9 cellular contexts compared by ENCODE assay signal in genomic region chr16:12458591-12459400, GRCh38.
DNase-seq lines count a peak whose midpoint lies in the region; ATAC-seq and TF ChIP-seq lines count a peak whose summit lies in the region.
"Had no signal": no experiment of that assay in that cellular context is flagged by ENCODE, and none has a peak within 500 bp of the region (broad histone marks: within the 10 kb centered on the region; RNA-seq: fewer than 3 reads in every experiment).

No MANE protein-coding gene starts in this region.

- ATAC-seq in GM18907 (IDR thresholded peaks at IDR 0.05; ENCODE audit: unreplicated experiment) (peak; percentile 30), GM19455 (IDR thresholded peaks at IDR 0.05; ENCODE audit: unreplicated experiment) (no peak)
- ATAC-seq in activated naive CD4-positive, alpha-beta T cell treated with anti-CD3 and anti-CD28 coated beads, Interleukin-2, amount 50 U/mL, for 72 hours, result peak; percentile 66 to 87

- no peak overlapping the region for H3K4me3 ChIP-seq in skin epidermis

- H3K4me1 Mint-ChIP-seq in mesothelial cell of epicardium, result no peaks in the 10 kb centered on the region

- H3K27me3 Mint-ChIP-seq in mesothelial cell of epicardium (ENCODE audit: low read depth), result no peaks in the 10 kb centered on the region

- DNase-seq in activated naive CD4-positive, alpha-beta T cell treated with anti-CD3 and anti-CD28 coated beads, Interleukin-2, amount 50 U/mL, for 72 hours (ENCODE audit: low spot score in 2 of 2), result no peak
- DNase-seq in DMS114 treated with DMSO at 0.1 percent for 48 hours (lab: John Stamatoyannopoulos, UW; ENCODE audit: unreplicated experiment) (no peak), mesothelial cell of epicardium (ENCODE audit: low spot score in 2 of 2, unreplicated experiment in 2 of 2) (no peak)
- no peak for DNase-seq in activated effector memory CD4-positive, alpha-beta T cell treated with Interleukin-2 at 50 U/mL for 16 hours
- DNase-seq: kidney glomerular epithelial cell had no signal

- no peak for TF ChIP-seq CTCF in mesothelial cell of epicardium (IDR thresholded peaks at IDR 0.05; ENCODE audit: unreplicated experiment)

- no peak overlapping the region for H3K4me3 Mint-ChIP-seq in mesothelial cell of epicardium

- H3K36me3 Mint-ChIP-seq in activated naive CD4-positive, alpha-beta T cell treated with anti-CD3 and anti-CD28 coated beads, Interleukin-2, amount 50 U/mL, for 72 hours, result peaks cover 0 to 5% of the 10 kb centered on the region in 2 donors
- no peaks in the 10 kb centered on the region for H3K36me3 Mint-ChIP-seq in mesothelial cell of epicardium

- H3K9me3 Mint-ChIP-seq in activated naive CD4-positive, alpha-beta T cell treated with anti-CD3 and anti-CD28 coated beads, Interleukin-2, amount 50 U/mL, for 72 hours, result no peaks in the 10 kb centered on the region
- peaks cover 4% of the 10 kb centered on the region for H3K9me3 Mint-ChIP-seq in mesothelial cell of epicardium

- TF ChIP-seq EP300 in Ishikawa (IDR thresholded peaks at IDR 0.05; ENCODE audit: borderline replicate concordance), result no peak

- H3K27ac ChIP-seq in skin epidermis, result peak overlapping the region in 11 of 21 experiments; percentile 2 to 79 (median 42)

- H3K27ac Mint-ChIP-seq in activated naive CD4-positive, alpha-beta T cell treated with anti-CD3 and anti-CD28 coated beads, Interleukin-2, amount 50 U/mL, for 72 hours, result peak overlapping the region; percentile 80 to 85
- no peak overlapping the region for H3K27ac Mint-ChIP-seq in mesothelial cell of epicardium

- TF ChIP-seq RAD21 in Ishikawa (IDR thresholded peaks at IDR 0.05; ENCODE audit: low read depth), result no peak

TF ChIP-seq in Ishikawa, 13 proteins besides CTCF, POLR2A, EP300 and RAD21:
- TF ChIP-seq TEAD4 (IDR thresholded peaks at IDR 0.05) (no peak), CEBPB (IDR thresholded peaks at IDR 0.05) (0 out of 2 replicates have a peak, but pooled peaks have one; percentile 16), REST (IDR thresholded peaks at IDR 0.05; ENCODE audit: low read depth) (no peak)
TF ChIP-seq in Ishikawa: peak in this region for 1.
